In the genomic region with DNA sequence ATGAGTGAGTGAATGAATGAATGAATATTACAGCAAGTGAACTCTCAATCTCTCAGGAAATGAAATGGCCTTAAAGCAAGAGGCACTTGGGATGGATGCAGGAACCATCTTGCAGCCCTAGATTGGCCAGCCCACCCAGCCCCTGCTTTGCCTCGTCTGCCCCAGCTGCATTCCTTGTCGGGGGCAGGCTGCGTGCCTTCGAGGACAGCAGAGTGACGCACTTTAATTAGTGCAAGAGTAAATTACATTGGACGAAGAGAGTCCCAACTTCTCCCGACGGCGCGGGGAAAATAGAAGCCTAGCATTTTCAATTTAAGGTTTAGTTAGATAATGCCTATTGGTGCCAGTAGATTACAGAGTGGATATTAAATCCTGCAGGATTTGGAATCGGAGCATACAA, we compare ENCODE assay signal across 18 cellular contexts. TPM values are rescaled to one million over a fixed set of nuclear protein-coding genes. Genes with fewer than 3 reads are reported as not detected.
A peak's percentile ranks its signal among the peaks of the same experiment; 100 is the strongest.
DNase-seq lines count a peak whose midpoint lies in the region; ATAC-seq and TF ChIP-seq lines count a peak whose summit lies in the region.
"Had no signal": no experiment of that assay in that cellular context is flagged by ENCODE, and none has a peak within 500 bp of the region (broad histone marks: within the 10 kb centered on the region; RNA-seq: fewer than 3 reads in every experiment).

No MANE protein-coding gene starts in this region.

- H3K27me3 ChIP-seq in osteoblast (ENCODE audit: insufficient read depth, low read length): peaks cover 56% of the 10 kb centered on the region
- no peaks in the 10 kb centered on the region for H3K27me3 ChIP-seq in CD8-positive, alpha-beta T cell (ENCODE audit: insufficient read depth, low read length)
- H3K27me3 ChIP-seq: BE2C, BLaER1 had no signal

- POLR2A ChIA-PET in CD8-positive, alpha-beta T cell (lab: Charles Lee): no interaction called here

- H3K4me3 ChIP-seq in osteoblast (ENCODE audit: insufficient read depth, low read length): no peak overlapping the region
- no peak overlapping the region for H3K4me3 ChIP-seq in CD8-positive, alpha-beta T cell (ENCODE audit: low read depth, low read length)
- H3K4me3 ChIP-seq: BLaER1 had no signal

- no peaks in the 10 kb centered on the region for H3K4me1 Mint-ChIP-seq in CD8-positive, alpha-beta T cell (ENCODE audit: low read depth)
- H3K4me1 Mint-ChIP-seq: CD4-positive, alpha-beta memory T cell; CD4-positive, CD25-positive, alpha-beta regulatory T cell had no signal

- TF ChIP-seq CTCF in osteoblast (IDR thresholded peaks at IDR 0.05; ENCODE audit: extremely low read depth, low read depth, low read length): no peak
- TF ChIP-seq CTCF in CD8-positive, alpha-beta T cell (IDR thresholded peaks at IDR 0.05): no peak

- no peak overlapping the region for H3K4me2 ChIP-seq in osteoblast (ENCODE audit: insufficient read depth, low read length)
- H3K4me2 ChIP-seq: BLaER1 had no signal

- H2AFZ ChIP-seq in osteoblast (ENCODE audit: low read length): no peak overlapping the region

- CTCF ChIA-PET in CD8-positive, alpha-beta T cell (lab: Charles Lee): interaction anchor here (0.7 to 1.6 kb wide), 2 partner anchors 22 to 24 kb away, joined by 3 to 4 read pairs; no protein-coding TSS in a partner anchor

- no peaks in the 10 kb centered on the region for H4K20me1 ChIP-seq in osteoblast (ENCODE audit: insufficient read depth, low read length)
- H4K20me1 ChIP-seq: BLaER1 had no signal

- H3K9me3 Mint-ChIP-seq in CD8-positive, alpha-beta T cell: no peaks in the 10 kb centered on the region
- H3K9me3 Mint-ChIP-seq: CD4-positive, alpha-beta memory T cell; CD4-positive, CD25-positive, alpha-beta regulatory T cell had no signal

- no peaks in the 10 kb centered on the region for H3K36me3 ChIP-seq in osteoblast (ENCODE audit: insufficient read depth, low read length)
- no peaks in the 10 kb centered on the region for H3K36me3 ChIP-seq in CD8-positive, alpha-beta T cell (ENCODE audit: insufficient read depth, low read length)
- H3K36me3 ChIP-seq: BE2C, BLaER1 had no signal

- peaks cover 32% of the 10 kb centered on the region for H3K27me3 Mint-ChIP-seq in CD8-positive, alpha-beta T cell (ENCODE audit: low read depth)

- H3K79me2 ChIP-seq in osteoblast (ENCODE audit: insufficient read depth, low read length): no peaks in the 10 kb centered on the region

- no peak overlapping the region for H3K27ac ChIP-seq in osteoblast (ENCODE audit: low read depth, low read length)
- no peak overlapping the region for H3K27ac ChIP-seq in CD8-positive, alpha-beta T cell (ENCODE audit: low read depth, low read length)
- H3K27ac ChIP-seq: BLaER1 had no signal

- DNase-seq in NCI-H82 (lab: John Stamatoyannopoulos, UW) (peak; percentile 35), NCI-H82 treated with DMSO at 0.1 percent for 48 hours (lab: John Stamatoyannopoulos, UW; ENCODE audit: unreplicated experiment) (peak; percentile 20), osteoblast (ENCODE audit: insufficient read length, low spot score, missing footprints) (peak; percentile 53)
- no peak for DNase-seq in CD8-positive, alpha-beta T cell
- DNase-seq: 8988T; ACHN; BE2C; C1 segment of cervical spinal cord; Caco-2; Calu3; CD4-positive, alpha-beta memory T cell; CD4-positive, CD25-positive, alpha-beta regulatory T cell; DMS79 treated with DMSO at 0.1 percent for 48 hours; GF-D8 had no signal

- no peak overlapping the region for H3K27ac Mint-ChIP-seq in CD8-positive, alpha-beta T cell
- H3K27ac Mint-ChIP-seq: CD4-positive, alpha-beta memory T cell; CD4-positive, CD25-positive, alpha-beta regulatory T cell had no signal

- no peaks in the 10 kb centered on the region for H3K4me1 ChIP-seq in osteoblast (ENCODE audit: insufficient read depth, low read length)
- no peaks in the 10 kb centered on the region for H3K4me1 ChIP-seq in CD8-positive, alpha-beta T cell (ENCODE audit: insufficient read depth, low read length)

- intact Hi-C loops in CD8-positive, alpha-beta T cell (cut with DNase I, micrococcal nuclease): no loop called here

- H3K4me3 Mint-ChIP-seq in CD8-positive, alpha-beta T cell: no peak overlapping the region
- H3K4me3 Mint-ChIP-seq: CD14-positive monocyte; CD4-positive, alpha-beta memory T cell; CD4-positive, CD25-positive, alpha-beta regulatory T cell had no signal

- ATAC-seq in HG02973 (IDR thresholded peaks at IDR 0.05; ENCODE audit: unreplicated experiment): no peak
- no peak for ATAC-seq in CD8-positive, alpha-beta T cell

- H3K9me3 ChIP-seq in osteoblast (ENCODE audit: low read depth, low read length): no peaks in the 10 kb centered on the region
- no peaks in the 10 kb centered on the region for H3K9me3 ChIP-seq in CD8-positive, alpha-beta T cell (ENCODE audit: low read length)
- H3K9me3 ChIP-seq: BE2C, BLaER1, Caco-2 had no signal

- H3K36me3 Mint-ChIP-seq in CD8-positive, alpha-beta T cell: no peaks in the 10 kb centered on the region
- H3K36me3 Mint-ChIP-seq: CD14-positive monocyte; CD4-positive, alpha-beta memory T cell; CD4-positive, CD25-positive, alpha-beta regulatory T cell had no signal

RNA-seq across cellular contexts. Expression of a gene that starts 33.9 kb away (rescaled TPM):
- total RNA-seq in osteoblast: under 0.01 and 0.36 TPM in 2 replicates
- total RNA-seq in CD8-positive, alpha-beta T cell: not detected
- total RNA-seq: A673; CD4-positive, alpha-beta memory T cell; CD4-positive, CD25-positive, alpha-beta regulatory T cell had no signal

Comparison
In these comparisons a context has a peak if more than half of its experiments do, and no peak if none do; other contexts are left out.
1. DNase-seq: peak in NCI-H82 (single experiment), NCI-H82 treated with DMSO at 0.1 percent for 48 hours (single experiment) and osteoblast (single experiment); none in CD8-positive, alpha-beta T cell (0 of 7).